In genomic region chr10:102918817-102919236, GRCh38 we compare ENCODE assay signal across 8 cellular contexts. TPM values are rescaled to one million over a fixed set of nuclear protein-coding genes. Genes with fewer than 3 reads are reported as not detected.
A peak's percentile ranks its signal among the peaks of the same experiment; 100 is the strongest.
DNase-seq lines count a peak whose midpoint lies in the region; ATAC-seq, FAIRE-seq and TF ChIP-seq lines count a peak whose summit lies in the region.

No MANE protein-coding gene starts in this region.

- intact Hi-C loops in body of pancreas (cut with DNase I) (loop anchor here (5.0 kb wide), 1 partner anchor 323 kb away; no protein-coding TSS in a partner anchor), right lobe of liver (cut with DNase I) (loop anchor here (5.0 to 10.0 kb wide), 2 partner anchors 148 to 326 kb away; partner anchors contain the start of gene RPEL1 (in 1 of the 2))

- in situ Hi-C loops in KBM-7 (cut with MboI; ENCODE audit: low pct_unique_long_range_greater_than_20kb, low sequenced_read_pairs), result no loop called here

- 1% methylated on average over 40 of the region's 49 CpGs; no CpG with 5 or more reads in 1 of the 2 donors for WGBS in body of pancreas, 2 donors
- WGBS in right lobe of liver (ENCODE audit: insufficient coverage, low coverage, low lambda C conversion rate, missing lambda C conversion rate), result 0% methylated on average over 3 of the region's 49 CpGs

- H3K9me3 ChIP-seq in RWPE2 (ENCODE audit: severe bottlenecking), result no peaks in the 10 kb centered on the region
- no peaks in the 10 kb centered on the region for H3K9me3 ChIP-seq in body of pancreas
- H3K9me3 ChIP-seq in right lobe of liver, result no peaks in the 10 kb centered on the region

- peaks cover 14% of the 10 kb centered on the region for H3K27me3 Mint-ChIP-seq in stimulated activated naive CD8-positive, alpha-beta T cell treated with anti-CD3 and anti-CD28 coated beads, Interleukin-15, Interleukin-2, amounts not matched to agents 100 ng/mL and 50 ng/mL, for 24 hours

- peak overlapping the region; percentile 90 for H3K4me3 Mint-ChIP-seq in stimulated activated naive CD8-positive, alpha-beta T cell treated with anti-CD3 and anti-CD28 coated beads, Interleukin-15, Interleukin-2, amounts not matched to agents 100 ng/mL and 50 ng/mL, for 24 hours

- DNase-seq in RWPE2 (ENCODE audit: low spot score), result no peak
- peak in 2 of 4 donors; percentile 9 to 13 for DNase-seq in body of pancreas
- DNase-seq in right lobe of liver, result peak in 2 of 3 donors; percentile 47 to 59
- DNase-seq in KBM-7, result no peak
- DNase-seq in GM19239 (ENCODE audit: insufficient read length, low spot score), result no peak

- H3K27ac ChIP-seq in ACC112 (ENCODE audit: low read depth, low read length) (no peak overlapping the region), RWPE2 (ENCODE audit: poor library complexity, severe bottlenecking) (no peak overlapping the region), body of pancreas (peak overlapping the region; percentile 86 to 96 (median 92)), right lobe of liver (peak overlapping the region; percentile 75 to 85 (median 80))

- H3K4me3 ChIP-seq in ACC112 (ENCODE audit: low read depth, low read length) (peak overlapping the region; percentile 81), RWPE2 (ENCODE audit: severe bottlenecking) (peak overlapping the region; percentile 63), body of pancreas (peak overlapping the region; percentile 88 to 97), right lobe of liver (peak overlapping the region; percentile 88 to 95 (median 90))

- no peaks in the 10 kb centered on the region for H3K79me2 ChIP-seq in ACC112 (ENCODE audit: control insufficient read depth, insufficient read depth, low read length, unreplicated experiment)

- FAIRE-seq in GM19239 (lab: Jason Lieb, UNC), result no peak

- peak; percentile 3 for ATAC-seq in GM18907 (IDR thresholded peaks at IDR 0.05; ENCODE audit: unreplicated experiment)
- ATAC-seq in RWPE2 (ENCODE audit: low read depth), result no peak
- no peak for ATAC-seq in body of pancreas
- no peak for ATAC-seq in right lobe of liver

- peak overlapping the region; percentile 62 for H2AFZ ChIP-seq in ACC112 (ENCODE audit: low read length, unreplicated experiment)

- H3K4me1 Mint-ChIP-seq in stimulated activated naive CD8-positive, alpha-beta T cell treated with anti-CD3 and anti-CD28 coated beads, Interleukin-15, Interleukin-2, amounts not matched to agents 100 ng/mL and 50 ng/mL, for 24 hours (ENCODE audit: low read depth), result peaks cover 57% of the 10 kb centered on the region

- no peaks in the 10 kb centered on the region for H3K36me3 Mint-ChIP-seq in stimulated activated naive CD8-positive, alpha-beta T cell treated with anti-CD3 and anti-CD28 coated beads, Interleukin-15, Interleukin-2, amounts not matched to agents 100 ng/mL and 50 ng/mL, for 24 hours (ENCODE audit: low read depth)

- H3K27me3 ChIP-seq in ACC112 (ENCODE audit: insufficient read depth, low read length) (no peaks in the 10 kb centered on the region), RWPE2 (ENCODE audit: insufficient read depth, poor library complexity, severe bottlenecking) (no peaks in the 10 kb centered on the region), body of pancreas (no peaks in the 10 kb centered on the region), right lobe of liver (no peaks in the 10 kb centered on the region)

- H3K4me1 ChIP-seq in ACC112 (ENCODE audit: control insufficient read depth, insufficient read depth, low read length, unreplicated experiment) (peaks cover 21% of the 10 kb centered on the region), RWPE2 (ENCODE audit: insufficient read depth, poor library complexity, severe bottlenecking) (peaks cover 5% of the 10 kb centered on the region), body of pancreas (peaks cover 52% of the 10 kb centered on the region), right lobe of liver (peaks cover 0 to 36% (median 5%) of the 10 kb centered on the region in 4 donors)

- no peaks in the 10 kb centered on the region for H3K9me3 Mint-ChIP-seq in stimulated activated naive CD8-positive, alpha-beta T cell treated with anti-CD3 and anti-CD28 coated beads, Interleukin-15, Interleukin-2, amounts not matched to agents 100 ng/mL and 50 ng/mL, for 24 hours

- peak overlapping the region; percentile 91 for H3K27ac Mint-ChIP-seq in stimulated activated naive CD8-positive, alpha-beta T cell treated with anti-CD3 and anti-CD28 coated beads, Interleukin-15, Interleukin-2, amounts not matched to agents 100 ng/mL and 50 ng/mL, for 24 hours

- no peak for TF ChIP-seq CTCF in RWPE2 (IDR thresholded peaks at IDR 0.05; ENCODE audit: poor library complexity, severe bottlenecking)
- no peak for TF ChIP-seq CTCF in body of pancreas (IDR thresholded peaks at IDR 0.05)
- TF ChIP-seq CTCF in right lobe of liver (IDR thresholded peaks at IDR 0.05), result peak in 1 of 4 donors; percentile 12

- H3K36me3 ChIP-seq in ACC112 (ENCODE audit: insufficient read depth, low read length) (no peaks in the 10 kb centered on the region), RWPE2 (ENCODE audit: low read depth) (no peaks in the 10 kb centered on the region), body of pancreas (replicated peaks in 1 of 2; ENCODE audit: insufficient read depth in 1 of 2, low read depth in 2 of 2) (no peaks in the 10 kb centered on the region), right lobe of liver (no peaks in the 10 kb centered on the region)

- TF ChIP-seq POLR2A in body of pancreas (IDR thresholded peaks at IDR 0.05) (no peak), right lobe of liver (IDR thresholded peaks at IDR 0.05) (no peak)

RNA-seq across cellular contexts. Expression of gene CNNM2, which starts 0.7 kb away (rescaled TPM):
- total RNA-seq in body of pancreas (1 to 10 TPM; 3.4 to 5.3 TPM), right lobe of liver (1 to 10 TPM; 5.2 to 7.6 (median 6.5) TPM)

RNA-seq across cellular contexts. Expression of gene AS3MT, which starts 49.6 kb away (rescaled TPM):
- total RNA-seq in body of pancreas, result 1 to 10 TPM; 4.0 to 4.7 TPM
- total RNA-seq in right lobe of liver, result 10 to 100 TPM in 4 of 6 experiments, 1 to 10 TPM in 2; 5.3 to 23.2 (median 14.4) TPM

Comparison
In these comparisons a context has a peak if more than half of its experiments do, and no peak if none do; other contexts are left out.
1. H3K27ac ChIP-seq: peak in body of pancreas (4 of 4) and right lobe of liver (3 of 3); none in ACC112 (single experiment) and RWPE2 (single experiment).
2. DNase-seq: peak in right lobe of liver (2 of 3); none in RWPE2 (single experiment), KBM-7 (single experiment) and GM19239 (single experiment).
3. Peak in every context shown above with its lines, with median percentiles within 50 percentile points of each other: H3K4me3 ChIP-seq.